In the genomic region with DNA sequence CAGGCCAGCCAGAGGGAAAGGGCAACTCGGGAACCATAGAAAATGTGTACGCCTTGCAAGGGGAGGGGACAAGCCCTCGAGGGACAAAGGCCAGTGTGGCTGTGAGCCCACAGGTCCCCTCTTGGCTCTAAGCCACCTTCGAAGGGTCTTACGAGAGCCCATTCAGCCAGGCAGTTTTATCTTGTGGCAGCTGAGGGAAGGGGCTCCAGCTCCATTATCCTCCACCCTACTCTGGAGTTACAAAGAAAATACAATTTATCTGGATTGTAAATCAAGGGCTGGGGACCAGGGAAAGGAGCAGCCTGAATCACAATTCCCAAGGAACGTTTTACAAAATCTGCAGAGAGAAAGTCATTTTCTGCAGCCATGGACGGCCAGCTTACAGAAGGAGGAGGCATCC, we compare ENCODE assay signal across 21 cellular contexts.
"Had no signal": no experiment of that assay in that cellular context is flagged by ENCODE, and none has a peak within 500 bp of the region (broad histone marks: within the 10 kb centered on the region; RNA-seq: fewer than 3 reads in every experiment).

No MANE protein-coding gene starts in this region.

- H3K27me3 ChIP-seq: ascending aorta, colonic mucosa, dorsolateral prefrontal cortex, esophagus muscularis mucosa, hepatocyte, left lung, upper lobe of left lung had no signal

- H3K27me3 Mint-ChIP-seq: naive thymus-derived CD8-positive, alpha-beta T cell had no signal

- ATAC-seq: activated naive CD4-positive, alpha-beta T cell treated with anti-CD3 and anti-CD28 coated beads, Interleukin-2, amount 50 U/mL, for 72 hours; effector memory CD8-positive, alpha-beta T cell; left lung; naive thymus-derived CD8-positive, alpha-beta T cell had no signal

- H3K4me1 Mint-ChIP-seq: immature natural killer cell had no signal

- H3K36me3 Mint-ChIP-seq: activated naive CD4-positive, alpha-beta T cell treated with anti-CD3 and anti-CD28 coated beads, Interleukin-2, amount 50 U/mL, for 72 hours; immature natural killer cell; naive thymus-derived CD8-positive, alpha-beta T cell had no signal

- DNase-seq: activated CD4-positive, alpha-beta T cell treated with anti-CD3 and anti-CD28 coated beads for 1 hour; activated gamma-delta T cell treated with Interleukin-2 at 50 U/mL for 16 hours; activated T-cell treated with anti-CD3 and anti-CD28 coated beads, Interleukin-2, amount 50 U/mL, for 1 hour; colonic mucosa; effector memory CD8-positive, alpha-beta T cell; glutamatergic neuron; immature natural killer cell; left lung; naive thymus-derived CD8-positive, alpha-beta T cell; nucleus accumbens; stimulated activated CD4-positive, alpha-beta T cell treated with anti-CD3 and anti-CD28 coated beads, Interleukin-4, amount 100 ng/mL, for 1 hour; stimulated activated naive CD4-positive, alpha-beta T cell had no signal

- H3K27ac Mint-ChIP-seq: activated naive CD4-positive, alpha-beta T cell treated with anti-CD3 and anti-CD28 coated beads, Interleukin-2, amount 50 U/mL, for 72 hours; effector memory CD8-positive, alpha-beta T cell; immature natural killer cell had no signal

- H3K4me3 ChIP-seq: ascending aorta, colonic mucosa, dorsolateral prefrontal cortex, esophagus muscularis mucosa, hepatocyte, left lung, lung, thoracic aorta, upper lobe of left lung had no signal

- H3K4me3 Mint-ChIP-seq: effector memory CD8-positive, alpha-beta T cell; immature natural killer cell; naive thymus-derived CD8-positive, alpha-beta T cell had no signal

- H3K9me3 ChIP-seq: ascending aorta, colonic mucosa, esophagus muscularis mucosa, left lung, thoracic aorta, upper lobe of left lung had no signal

- H3K9me3 Mint-ChIP-seq: activated naive CD4-positive, alpha-beta T cell treated with anti-CD3 and anti-CD28 coated beads, Interleukin-2, amount 50 U/mL, for 72 hours; effector memory CD8-positive, alpha-beta T cell; immature natural killer cell; naive thymus-derived CD8-positive, alpha-beta T cell had no signal

- H3K4me1 ChIP-seq: ascending aorta, left lung had no signal

- H3K36me3 ChIP-seq: ascending aorta, colonic mucosa, esophagus muscularis mucosa, left lung, thoracic aorta, upper lobe of left lung had no signal

- H3K27ac ChIP-seq: ascending aorta, colonic mucosa, esophagus muscularis mucosa, hepatocyte, left lung, thoracic aorta, upper lobe of left lung, VCaP had no signal
